Comparison of ENCODE assay signal across 8 cellular contexts in genomic region chr3:115217678-115218451, GRCh38.
DNase-seq lines count a peak whose midpoint lies in the region; ATAC-seq and FAIRE-seq lines count a peak whose summit lies in the region.

No MANE protein-coding gene starts in this region.

- FAIRE-seq in GM18507 (lab: Jason Lieb, UNC) (peak; percentile 33), RCC 7860 (lab: Jason Lieb, UNC) (peak; percentile 83)

- peak; percentile 40 for ATAC-seq in effector memory CD8-positive, alpha-beta T cell (replicated peaks)
- no peak for ATAC-seq in GM19467 (IDR thresholded peaks at IDR 0.05; ENCODE audit: unreplicated experiment)

- H3K27ac Mint-ChIP-seq in effector memory CD8-positive, alpha-beta T cell, result no peak overlapping the region

- no peaks in the 10 kb centered on the region for H3K9me3 Mint-ChIP-seq in effector memory CD8-positive, alpha-beta T cell

- no peaks in the 10 kb centered on the region for H3K4me1 Mint-ChIP-seq in effector memory CD8-positive, alpha-beta T cell (ENCODE audit: low read depth in 2 of 2)

- no peaks in the 10 kb centered on the region for H3K36me3 Mint-ChIP-seq in effector memory CD8-positive, alpha-beta T cell (ENCODE audit: insufficient read depth)

- H3K4me3 Mint-ChIP-seq in effector memory CD8-positive, alpha-beta T cell, result no peak overlapping the region

- peak; percentile 52 to 54 for DNase-seq in AML-193 (lab: John Stamatoyannopoulos, UW)
- DNase-seq in GM18507 (ENCODE audit: extremely low spot score, insufficient read length, low read depth), result no peak
- DNase-seq in M059J (ENCODE audit: low read depth), result peak; percentile 84
- DNase-seq in RCC 7860 (ENCODE audit: low spot score), result peak; percentile 51
- DNase-seq in effector memory CD8-positive, alpha-beta T cell, result peak in 2 of 3 experiments; percentile 1 to 8
- peak; percentile 76 to 81 for DNase-seq in lung microvascular endothelial cell (ENCODE audit: low read depth in 2 of 2)
- no peak for DNase-seq in activated effector memory CD4-positive, alpha-beta T cell treated with anti-CD3 and anti-CD28 coated beads, Interleukin-2, amount 50 U/mL, for 16 hours

- peaks cover 3 to 9% of the 10 kb centered on the region in 2 donors for H3K27me3 Mint-ChIP-seq in effector memory CD8-positive, alpha-beta T cell

Comparison
In these comparisons a context has a peak if more than half of its experiments do, and no peak if none do; other contexts are left out.
1. DNase-seq: peak in AML-193 (2 of 2), M059J (single experiment), RCC 7860 (single experiment), effector memory CD8-positive, alpha-beta T cell (2 of 3) and lung microvascular endothelial cell (2 of 2); none in GM18507 (single experiment) and activated effector memory CD4-positive, alpha-beta T cell treated with anti-CD3 and anti-CD28 coated beads, Interleukin-2, amount 50 U/mL, for 16 hours (single experiment).